In the genomic region with DNA sequence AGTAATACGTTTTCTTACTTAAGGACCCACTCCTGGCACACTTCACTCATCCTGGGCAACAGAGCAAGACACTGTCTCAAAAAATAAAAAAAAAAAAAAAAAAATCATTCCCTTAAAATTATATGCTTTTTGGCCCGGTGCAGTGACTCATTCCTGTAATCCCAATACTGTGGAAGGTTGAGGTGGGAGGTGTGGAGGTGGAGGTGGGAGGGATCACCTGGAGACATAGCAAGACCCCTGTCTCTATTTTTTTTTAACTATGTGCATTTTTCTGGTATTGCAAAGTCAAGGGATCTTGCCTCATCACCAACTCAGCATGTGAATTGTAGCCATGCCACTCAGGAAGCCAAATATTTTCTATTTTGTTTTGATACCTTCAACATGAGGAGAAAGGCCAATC, we compare ENCODE assay signal across 13 cellular contexts. TPM values are rescaled to one million over a fixed set of nuclear protein-coding genes. Genes with fewer than 3 reads are reported as not detected.
DNase-seq lines count a peak whose midpoint lies in the region; ATAC-seq and TF ChIP-seq lines count a peak whose summit lies in the region.
"Had no signal": no experiment of that assay in that cellular context is flagged by ENCODE, and none has a peak within 500 bp of the region (broad histone marks: within the 10 kb centered on the region; RNA-seq: fewer than 3 reads in every experiment).

No MANE protein-coding gene starts in this region.

- H3K9ac ChIP-seq in smooth muscle cell (ENCODE audit: low read depth) = peak overlapping the region; percentile 76

- H3K27me3 Mint-ChIP-seq in activated CD4-positive, alpha-beta T cell treated with anti-CD3 and anti-CD28 coated beads, Interleukin-2, amount 10 ng/mL, durations not matched to agents 24 days and 14 days = no peaks in the 10 kb centered on the region
- H3K27me3 Mint-ChIP-seq in central memory CD8-positive, alpha-beta T cell = no peaks in the 10 kb centered on the region
- H3K27me3 Mint-ChIP-seq in Caco-2 (ENCODE audit: insufficient read depth, unreplicated experiment) = no peaks in the 10 kb centered on the region
- H3K27me3 Mint-ChIP-seq: progenitor cell of endocrine pancreas had no signal

- no peak overlapping the region for H2AFZ ChIP-seq in smooth muscle cell (ENCODE audit: low read depth)

- H3K4me2 ChIP-seq in smooth muscle cell = peak overlapping the region; percentile 12

- peaks cover 45% of the 10 kb centered on the region for H3K4me1 Mint-ChIP-seq in activated CD4-positive, alpha-beta T cell treated with anti-CD3 and anti-CD28 coated beads, Interleukin-2, amount 10 ng/mL, durations not matched to agents 24 days and 14 days
- H3K4me1 Mint-ChIP-seq in central memory CD8-positive, alpha-beta T cell = peaks cover 41% of the 10 kb centered on the region
- H3K4me1 Mint-ChIP-seq in Caco-2 (ENCODE audit: low read depth, unreplicated experiment) = peaks cover 7% of the 10 kb centered on the region

- H3K36me3 ChIP-seq in Panc1 (ENCODE audit: control insufficient read depth, insufficient read depth, low read length) = no peaks in the 10 kb centered on the region
- no peaks in the 10 kb centered on the region for H3K36me3 ChIP-seq in smooth muscle cell (ENCODE audit: low read depth)
- H3K36me3 ChIP-seq in Caco-2 (ENCODE audit: control insufficient read depth, insufficient read depth, low read length) = no peaks in the 10 kb centered on the region
- H3K36me3 ChIP-seq: ascending aorta had no signal

- H3K79me2 ChIP-seq in smooth muscle cell (ENCODE audit: low read depth) = peaks cover 70% of the 10 kb centered on the region

- no peak for TF ChIP-seq CTCF in Panc1 (IDR thresholded peaks at IDR 0.05)
- no peak for TF ChIP-seq CTCF in smooth muscle cell (IDR thresholded peaks at IDR 0.05; ENCODE audit: borderline replicate concordance, insufficient read depth, poor library complexity, severe bottlenecking)
- TF ChIP-seq CTCF in Caco-2 (IDR thresholded peaks at IDR 0.05; ENCODE audit: insufficient read depth in 1 of 2, low read depth in 1 of 2, low read length in 1 of 2, severe bottlenecking in 1 of 2, unreplicated experiment in 1 of 2) = no peak

- no peak for ATAC-seq in Panc1
- ATAC-seq in central memory CD8-positive, alpha-beta T cell (replicated peaks; ENCODE audit: extremely low read depth, poor library complexity, severe bottlenecking) = no peak
- ATAC-seq in GM18505 (IDR thresholded peaks at IDR 0.05; ENCODE audit: unreplicated experiment) = no peak
- ATAC-seq: GM12878, left colon had no signal

- no peak for TF ChIP-seq POLR2A in GM18505 (IDR thresholded peaks at IDR 0.05; ENCODE audit: borderline replicate concordance, extremely low read depth, insufficient read depth, insufficient read length)

- no peaks in the 10 kb centered on the region for H3K27me3 ChIP-seq in Panc1 (ENCODE audit: control insufficient read depth, insufficient read depth, low read length)
- H3K27me3 ChIP-seq in smooth muscle cell (ENCODE audit: low read depth) = no peaks in the 10 kb centered on the region
- no peaks in the 10 kb centered on the region for H3K27me3 ChIP-seq in Caco-2 (replicated peaks; ENCODE audit: control insufficient read depth, insufficient read depth, low read length)
- H3K27me3 ChIP-seq: ascending aorta had no signal

- H3K4me1 ChIP-seq in Panc1 (ENCODE audit: control insufficient read depth, insufficient read depth, low read length) = peaks cover 63% of the 10 kb centered on the region
- no peaks in the 10 kb centered on the region for H3K4me1 ChIP-seq in smooth muscle cell (ENCODE audit: low read depth)
- H3K4me1 ChIP-seq in Caco-2 = peaks cover 7% of the 10 kb centered on the region; the same call in 1 of the 2 replicates
- H3K4me1 ChIP-seq: ascending aorta had no signal

- BruUV-seq in Panc1 (replicated peaks; lab: Mats Ljungman, UMichigan) (no TSS peak), Caco-2 (replicated peaks; lab: Mats Ljungman, UMichigan) (no TSS peak)

- no peak overlapping the region for H3K4me3 ChIP-seq in Panc1 (ENCODE audit: low read depth in 2 of 2, low read length in 2 of 2)
- H3K4me3 ChIP-seq in smooth muscle cell = no peak overlapping the region
- no peak overlapping the region for H3K4me3 ChIP-seq in Caco-2 (ENCODE audit: low read depth, low read length)
- H3K4me3 ChIP-seq: ascending aorta, GM12878 had no signal

- in situ Hi-C loops in Panc1 (cut with HindIII; ENCODE audit: low pct_unique_long_range_greater_than_20kb, low sequenced_read_pairs) = no loop called here

- 87% methylated on average over 2 of the region's 2 CpGs for WGBS in smooth muscle cell (ENCODE audit: low lambda C conversion rate)

- no peak for DNase-seq in activated CD4-positive, alpha-beta T cell treated with anti-CD3 and anti-CD28 coated beads, Interleukin-2, amount 10 ng/mL, durations not matched to agents 24 days and 14 days
- DNase-seq in activated CD4-positive, alpha-beta T cell treated with anti-CD3 and anti-CD28 coated beads for 48 hours = no peak
- no peak for DNase-seq in Panc1 (ENCODE audit: low read depth, low spot score)
- no peak for DNase-seq in central memory CD8-positive, alpha-beta T cell (ENCODE audit: low spot score in 2 of 2)
- DNase-seq in smooth muscle cell (lab: John Stamatoyannopoulos, UW; ENCODE audit: unreplicated experiment) = no peak
- DNase-seq in activated effector memory CD4-positive, alpha-beta T cell treated with anti-CD3 and anti-CD28 coated beads, Interleukin-2, amount 50 U/mL, for 16 hours = no peak
- no peak for DNase-seq in Caco-2
- DNase-seq: left colon, NCI-H187 treated with DMSO at 0.1 percent for 48 hours had no signal

- H4K20me1 ChIP-seq in smooth muscle cell (ENCODE audit: low read depth) = peaks cover 21% of the 10 kb centered on the region

- no peaks in the 10 kb centered on the region for H3K9me3 ChIP-seq in Panc1 (ENCODE audit: control insufficient read depth, insufficient read depth, low read depth, low read length)
- no peaks in the 10 kb centered on the region for H3K9me3 ChIP-seq in smooth muscle cell (replicated peaks; ENCODE audit: low read depth)
- no peaks in the 10 kb centered on the region for H3K9me3 ChIP-seq in Caco-2
- H3K9me3 ChIP-seq: ascending aorta had no signal

- CTCF ChIA-PET in Panc1 (lab: Charles Lee) = interaction anchor here (0.6 kb wide), 1 partner anchor 55 kb away, joined by 5 read pairs; no protein-coding TSS in a partner anchor
- CTCF ChIA-PET in Caco-2 (lab: Charles Lee) = no interaction called here

- peak overlapping the region; percentile 98 for H3K27ac Mint-ChIP-seq in activated CD4-positive, alpha-beta T cell treated with anti-CD3 and anti-CD28 coated beads, Interleukin-2, amount 10 ng/mL, durations not matched to agents 24 days and 14 days
- H3K27ac Mint-ChIP-seq in central memory CD8-positive, alpha-beta T cell (ENCODE audit: low read depth) = peak overlapping the region; percentile 98
- no peak overlapping the region for H3K27ac Mint-ChIP-seq in Caco-2 (ENCODE audit: unreplicated experiment)
- H3K27ac Mint-ChIP-seq: progenitor cell of endocrine pancreas had no signal

- H3K27ac ChIP-seq in Panc1 (ENCODE audit: low read length) = peak overlapping the region; percentile 94
- peak overlapping the region; percentile 93 for H3K27ac ChIP-seq in smooth muscle cell (ENCODE audit: low read depth)
- H3K27ac ChIP-seq: ascending aorta had no signal

- H3F3A ChIP-seq in smooth muscle cell (ENCODE audit: low read depth) = no peaks in the 10 kb centered on the region

- intact Hi-C loops in activated CD4-positive, alpha-beta T cell treated with anti-CD3 and anti-CD28 coated beads, Interleukin-2, amount 10 ng/mL, durations not matched to agents 24 days and 14 days (cut with micrococcal nuclease) = loop anchor here (1.0 kb wide), 1 partner anchor 16 kb away; no protein-coding TSS in a partner anchor
- intact Hi-C loops in Panc1 (cut with micrococcal nuclease; ENCODE audit: unreplicated experiment) (no loop called here), Caco-2 (cut with micrococcal nuclease; ENCODE audit: unreplicated experiment) (no loop called here)

- H3K4me3 Mint-ChIP-seq in activated CD4-positive, alpha-beta T cell treated with anti-CD3 and anti-CD28 coated beads, Interleukin-2, amount 10 ng/mL, durations not matched to agents 24 days and 14 days = peak overlapping the region; percentile 76
- peak overlapping the region; percentile 38 for H3K4me3 Mint-ChIP-seq in central memory CD8-positive, alpha-beta T cell
- no peak overlapping the region for H3K4me3 Mint-ChIP-seq in Caco-2 (ENCODE audit: unreplicated experiment)

- no peaks in the 10 kb centered on the region for H3K9me3 Mint-ChIP-seq in activated CD4-positive, alpha-beta T cell treated with anti-CD3 and anti-CD28 coated beads, Interleukin-2, amount 10 ng/mL, durations not matched to agents 24 days and 14 days
- H3K9me3 Mint-ChIP-seq in central memory CD8-positive, alpha-beta T cell = no peaks in the 10 kb centered on the region
- H3K9me3 Mint-ChIP-seq in Caco-2 (ENCODE audit: unreplicated experiment) = no peaks in the 10 kb centered on the region

- POLR2A ChIA-PET in Panc1 (lab: Charles Lee) = no interaction called here
- POLR2A ChIA-PET in Caco-2 (lab: Charles Lee) = no interaction called here

- H3K36me3 Mint-ChIP-seq in activated CD4-positive, alpha-beta T cell treated with anti-CD3 and anti-CD28 coated beads, Interleukin-2, amount 10 ng/mL, durations not matched to agents 24 days and 14 days (ENCODE audit: low read depth) = peaks cover 42% of the 10 kb centered on the region
- peaks cover 20% of the 10 kb centered on the region for H3K36me3 Mint-ChIP-seq in central memory CD8-positive, alpha-beta T cell (ENCODE audit: insufficient read depth)
- H3K36me3 Mint-ChIP-seq in Caco-2 (ENCODE audit: insufficient read depth, unreplicated experiment) = no peaks in the 10 kb centered on the region

RNA-seq across cellular contexts. Expression of gene STAT5B, which starts 9.7 kb away (rescaled TPM):
- total RNA-seq in activated CD4-positive, alpha-beta T cell treated with anti-CD3 and anti-CD28 coated beads, Interleukin-2, amount 10 ng/mL, durations not matched to agents 24 days and 14 days = 184 and 189 TPM in 2 replicates
- 102 TPM for total RNA-seq in Panc1 (2021; ENCODE audit: unreplicated experiment)
- polyA plus RNA-seq in Panc1 (2012; ENCODE audit: insufficient read length) = 66.5 TPM
- total RNA-seq in smooth muscle cell = 10.7 and 29.3 TPM in 2 replicates
- polyA plus RNA-seq in smooth muscle cell = 12.4 and 15.0 TPM in 2 replicates
- total RNA-seq in Caco-2 (2022) = 41.4 and 46.9 TPM in 2 replicates

RNA-seq across cellular contexts. Expression of gene STAT5A, which starts 21.8 kb away (rescaled TPM):
- total RNA-seq in activated CD4-positive, alpha-beta T cell treated with anti-CD3 and anti-CD28 coated beads, Interleukin-2, amount 10 ng/mL, durations not matched to agents 24 days and 14 days = 346 and 348 TPM in 2 replicates
- total RNA-seq in Panc1 (2021; ENCODE audit: unreplicated experiment) (26.7 TPM), smooth muscle cell (1.7 and 2.6 TPM in 2 replicates), Caco-2 (2022) (2.4 and 3.2 TPM in 2 replicates)
- 37.3 TPM for polyA plus RNA-seq in Panc1 (2012; ENCODE audit: insufficient read length)
- 3.2 and 6.3 TPM in 2 replicates for polyA plus RNA-seq in smooth muscle cell

Comparison
In these comparisons a context has a peak if more than half of its experiments do, and no peak if none do; other contexts are left out.
1. RNA of gene STAT5A, which starts 21.8 kb away (total RNA-seq): 346 to 348 TPM in activated CD4-positive, alpha-beta T cell treated with anti-CD3 and anti-CD28 coated beads, Interleukin-2, amount 10 ng/mL, durations not matched to agents 24 days and 14 days; 26.7 TPM in Panc1 (single experiment), 2.4 to 3.2 TPM in Caco-2 and 1.7 to 2.6 TPM in smooth muscle cell; every median in the first group is over 10 times any median in the second.